21 cellular contexts compared by ENCODE assay signal in genomic region chr7:99072126-99072525, GRCh38.
"Had no signal": no experiment of that assay in that cellular context is flagged by ENCODE, and none has a peak within 500 bp of the region (broad histone marks: within the 10 kb centered on the region; RNA-seq: fewer than 3 reads in every experiment).

No MANE protein-coding gene starts in this region.

- H3K4me3 ChIP-seq: colonic mucosa, heart right ventricle, lung, stomach, suprapubic skin, transverse colon, uterus had no signal

- H3K36me3 Mint-ChIP-seq: activated naive CD4-positive, alpha-beta T cell treated with anti-CD3 and anti-CD28 coated beads, Interleukin-2, amount 50 U/mL, for 72 hours had no signal

- H3K27ac Mint-ChIP-seq: activated naive CD4-positive, alpha-beta T cell treated with anti-CD3 and anti-CD28 coated beads, Interleukin-2, amount 50 U/mL, for 72 hours; activated T-cell treated with anti-CD3 and anti-CD28 coated beads, Interleukin-2, amount 50 U/mL, for 24 hours; activated T-helper 17 cell treated with anti-CD3 and anti-CD28 coated beads, Interleukin-2, amount 50 U/mL, for 72 hours; naive thymus-derived CD4-positive, alpha-beta T cell; stimulated activated memory B cell treated with anti-CD40 and anti-IgM and Interleukin-4, amounts not matched to agents 10 μg/mL and 1 μg/mL and 100 μg/mL, for 72 hours had no signal

- H3K4me1 ChIP-seq: colonic mucosa, transverse colon, uterus had no signal

- H3K9me3 Mint-ChIP-seq: activated naive CD4-positive, alpha-beta T cell treated with anti-CD3 and anti-CD28 coated beads, Interleukin-2, amount 50 U/mL, for 72 hours; activated T-cell treated with anti-CD3 and anti-CD28 coated beads, Interleukin-2, amount 50 U/mL, for 24 hours; activated T-helper 17 cell treated with anti-CD3 and anti-CD28 coated beads, Interleukin-2, amount 50 U/mL, for 72 hours; neural crest cell; stimulated activated memory B cell treated with anti-CD40 and anti-IgM and Interleukin-4, amounts not matched to agents 10 μg/mL and 1 μg/mL and 100 μg/mL, for 72 hours had no signal

- H3K36me3 ChIP-seq: colonic mucosa, heart right ventricle, suprapubic skin, transverse colon, uterus, WERI-Rb-1 had no signal

- H3K9me3 ChIP-seq: colonic mucosa, heart right ventricle, stomach, suprapubic skin, transverse colon, uterus had no signal

- H3K27me3 ChIP-seq: colonic mucosa, heart right ventricle, stomach, suprapubic skin, transverse colon, uterus had no signal

- H3K4me3 Mint-ChIP-seq: activated T-cell treated with anti-CD3 and anti-CD28 coated beads, Interleukin-2, amount 50 U/mL, for 24 hours; activated T-helper 17 cell treated with anti-CD3 and anti-CD28 coated beads, Interleukin-2, amount 50 U/mL, for 72 hours; naive thymus-derived CD4-positive, alpha-beta T cell; neural crest cell; stimulated activated memory B cell treated with anti-CD40 and anti-IgM and Interleukin-4, amounts not matched to agents 10 μg/mL and 1 μg/mL and 100 μg/mL, for 72 hours had no signal

- H3K27ac ChIP-seq: colonic mucosa, heart right ventricle, stomach, suprapubic skin, transverse colon, uterus, WERI-Rb-1 had no signal

- H3K27me3 Mint-ChIP-seq: activated T-cell treated with anti-CD3 and anti-CD28 coated beads, Interleukin-2, amount 50 U/mL, for 24 hours; activated T-helper 17 cell treated with anti-CD3 and anti-CD28 coated beads, Interleukin-2, amount 50 U/mL, for 72 hours; naive thymus-derived CD4-positive, alpha-beta T cell; stimulated activated memory B cell treated with anti-CD40 and anti-IgM and Interleukin-4, amounts not matched to agents 10 μg/mL and 1 μg/mL and 100 μg/mL, for 72 hours had no signal

- DNase-seq: activated CD4-positive, alpha-beta T cell treated with anti-CD3 and anti-CD28 coated beads, Interleukin-2, amount 50 U/mL, for 1 hour; activated CD4-positive, CD25-positive, alpha-beta regulatory T cell treated with anti-CD3 and anti-CD28 coated beads, Interleukin-2, amount 50 U/mL, for 72 hours; activated T-cell treated with anti-CD3 and anti-CD28 coated beads, Interleukin-2, amount 50 U/mL, for 24 hours; colonic mucosa; heart right ventricle; kidney; naive thymus-derived CD4-positive, alpha-beta T cell; occipital lobe; posterior cingulate gyrus; small intestine; stimulated activated CD4-positive, alpha-beta T cell treated with anti-CD3 and anti-CD28 coated beads, Interleukin-15, amount 100 ng/mL, for 24 hours; stomach; transverse colon; uterus; WERI-Rb-1 had no signal
